In genomic region chr7:75977741-75978140, GRCh38 we compare ENCODE assay signal across 15 cellular contexts. TPM values are rescaled to one million over a fixed set of nuclear protein-coding genes. Genes with fewer than 3 reads are reported as not detected.
A peak's percentile ranks its signal among the peaks of the same experiment; 100 is the strongest.
DNase-seq lines count a peak whose midpoint lies in the region; ATAC-seq and TF ChIP-seq lines count a peak whose summit lies in the region.
"Had no signal": no experiment of that assay in that cellular context is flagged by ENCODE, and none has a peak within 500 bp of the region (broad histone marks: within the 10 kb centered on the region; RNA-seq: fewer than 3 reads in every experiment).

No MANE protein-coding gene starts in this region.

- TF ChIP-seq CTCF in BE2C (IDR thresholded peaks at IDR 0.05; ENCODE audit: low read depth, low read length): no peak
- TF ChIP-seq CTCF in fibroblast of the aortic adventitia (IDR thresholded peaks at IDR 0.05; ENCODE audit: insufficient read depth, low read length): no peak
- no peak for TF ChIP-seq CTCF in nephron progenitor cell (IDR thresholded peaks at IDR 0.05)

- H3K27me3 Mint-ChIP-seq in nephron progenitor cell (ENCODE audit: low read depth, poor library complexity) (no peaks in the 10 kb centered on the region), T-helper 17 cell (no peaks in the 10 kb centered on the region)
- H3K27me3 Mint-ChIP-seq: activated naive CD8-positive, alpha-beta T cell; central memory CD8-positive, alpha-beta T cell had no signal

- peaks cover 4% of the 10 kb centered on the region for H3K36me3 ChIP-seq in BE2C

- DNase-seq in BE2C (peak; percentile 40), NCI-H69 (lab: John Stamatoyannopoulos, UW) (peak; percentile 17), fibroblast of the aortic adventitia (ENCODE audit: low read depth) (peak; percentile 80), nephron progenitor cell (no peak), mesenteric fat pad (ENCODE audit: low spot score) (no peak), T-helper 17 cell (no peak)
- DNase-seq: ACHN; NCI-H2227 treated with DMSO at 0.1 percent for 48 hours; small intestine; stimulated activated naive CD8-positive, alpha-beta T cell treated with anti-CD3 and anti-CD28 coated beads, Interleukin-15, Interleukin-2, amounts not matched to agents 100 U/mL and 50 U/mL, for 24 hours; SW 1271 had no signal

- H3K36me3 Mint-ChIP-seq in nephron progenitor cell (ENCODE audit: low read depth): peaks cover 20% of the 10 kb centered on the region
- H3K36me3 Mint-ChIP-seq in T-helper 17 cell (ENCODE audit: low read depth): peaks cover 2% of the 10 kb centered on the region

- peaks cover 7% of the 10 kb centered on the region; the same call in 1 of the 2 replicates for H3K4me1 ChIP-seq in BE2C

- H3K9me3 ChIP-seq in BE2C (no peaks in the 10 kb centered on the region), T-helper 17 cell (ENCODE audit: control insufficient read depth, low read length, poor library complexity, severe bottlenecking) (no peaks in the 10 kb centered on the region)

- H3K27me3 ChIP-seq in BE2C: no peaks in the 10 kb centered on the region

- H3K27ac Mint-ChIP-seq in nephron progenitor cell (peak overlapping the region; percentile 46), T-helper 17 cell (no peak overlapping the region)
- H3K27ac Mint-ChIP-seq: activated naive CD8-positive, alpha-beta T cell had no signal

- ATAC-seq in GM21529 (IDR thresholded peaks at IDR 0.05; ENCODE audit: unreplicated experiment) (no peak), HG03175 (IDR thresholded peaks at IDR 0.05; ENCODE audit: unreplicated experiment) (no peak), T-helper 17 cell (no peak)
- ATAC-seq: stimulated activated naive CD8-positive, alpha-beta T cell treated with anti-CD3 and anti-CD28 coated beads, Interleukin-15, Interleukin-2, amounts not matched to agents 100 U/mL and 50 U/mL, for 24 hours had no signal

- H3K4me3 ChIP-seq in BE2C (ENCODE audit: low read depth, low read length) (no peak overlapping the region), fibroblast of the aortic adventitia (ENCODE audit: low read depth, low read length) (no peak overlapping the region)

- no peaks in the 10 kb centered on the region for H3K9me3 Mint-ChIP-seq in nephron progenitor cell
- H3K9me3 Mint-ChIP-seq: central memory CD8-positive, alpha-beta T cell had no signal

- H3K4me3 Mint-ChIP-seq in nephron progenitor cell (no peak overlapping the region), T-helper 17 cell (no peak overlapping the region)
- H3K4me3 Mint-ChIP-seq: activated naive CD8-positive, alpha-beta T cell; central memory CD8-positive, alpha-beta T cell had no signal

- peaks cover 10% of the 10 kb centered on the region for H3K4me1 Mint-ChIP-seq in nephron progenitor cell
- H3K4me1 Mint-ChIP-seq in T-helper 17 cell: no peaks in the 10 kb centered on the region
- H3K4me1 Mint-ChIP-seq: central memory CD8-positive, alpha-beta T cell had no signal

RNA-seq across cellular contexts. Expression of gene TMEM120A, which starts 16.7 kb away (rescaled TPM):
- 24.0 TPM for polyA plus RNA-seq in BE2C (2012; ENCODE audit: insufficient read depth, insufficient read length, low read depth)
- total RNA-seq in fibroblast of the aortic adventitia (ENCODE audit: low replicate concordance) (2.0 and 28.9 TPM in 2 replicates), mesenteric fat pad (93.8 TPM), T-helper 17 cell (10 to 100 TPM; 21.7 to 27.0 TPM)

Comparison
In these comparisons a context has a peak if more than half of its experiments do, and no peak if none do; other contexts are left out.
1. DNase-seq: peak in BE2C (single experiment), NCI-H69 (single experiment) and fibroblast of the aortic adventitia (single experiment); none in nephron progenitor cell (single experiment), mesenteric fat pad (single experiment) and T-helper 17 cell (0 of 3).